ENCODE assay signal across 2 cellular contexts in genomic region chr6:111515259-111515658, GRCh38.
TF ChIP-seq lines count a peak whose summit lies in the region.

No MANE protein-coding gene starts in this region.

TF ChIP-seq in liver, 16 proteins besides CTCF, POLR2A, EP300 and RAD21:
- TF ChIP-seq RXRA (IDR thresholded peaks at IDR 0.05) (peak; percentile 60 to 64), HNF4G (IDR thresholded peaks at IDR 0.05) (peak; percentile 13), ATF3 (IDR thresholded peaks at IDR 0.05) (peak; percentile 27), JUND (IDR thresholded peaks at IDR 0.05) (peak in 1 of 2 donors; percentile 29), HNF4A (conservative IDR thresholded peaks at IDR 0.05) (peak; percentile 76 to 80), YY1 (IDR thresholded peaks at IDR 0.05) (peak; percentile 67), NR2F2 (IDR thresholded peaks at IDR 0.05) (no peak), FOXA1 (IDR thresholded peaks at IDR 0.05) (no peak), TAF1 (conservative IDR thresholded peaks at IDR 0.05) (no peak), SP1 (IDR thresholded peaks at IDR 0.05) (peak; percentile 65), MAX (IDR thresholded peaks at IDR 0.05) (peak; percentile 40)
- TF ChIP-seq, protein P1, sequence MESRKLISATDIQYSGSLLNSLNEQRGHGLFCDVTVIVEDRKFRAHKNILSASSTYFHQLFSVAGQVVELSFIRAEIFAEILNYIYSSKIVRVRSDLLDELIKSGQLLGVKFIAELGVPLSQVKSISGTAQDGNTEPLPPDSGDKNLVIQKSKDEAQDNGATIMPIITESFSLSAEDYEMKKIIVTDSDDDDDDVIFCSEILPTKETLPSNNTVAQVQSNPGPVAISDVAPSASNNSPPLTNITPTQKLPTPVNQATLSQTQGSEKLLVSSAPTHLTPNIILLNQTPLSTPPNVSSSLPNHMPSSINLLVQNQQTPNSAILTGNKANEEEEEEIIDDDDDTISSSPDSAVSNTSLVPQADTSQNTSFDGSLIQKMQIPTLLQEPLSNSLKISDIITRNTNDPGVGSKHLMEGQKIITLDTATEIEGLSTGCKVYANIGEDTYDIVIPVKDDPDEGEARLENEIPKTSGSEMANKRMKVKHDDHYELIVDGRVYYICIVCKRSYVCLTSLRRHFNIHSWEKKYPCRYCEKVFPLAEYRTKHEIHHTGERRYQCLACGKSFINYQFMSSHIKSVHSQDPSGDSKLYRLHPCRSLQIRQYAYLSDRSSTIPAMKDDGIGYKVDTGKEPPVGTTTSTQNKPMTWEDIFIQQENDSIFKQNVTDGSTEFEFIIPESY (IDR thresholded peaks at IDR 0.05): peak; percentile 40
TF ChIP-seq in liver: peak in this region for 9.

TF ChIP-seq in HepG2, 621 proteins besides CTCF, POLR2A, EP300 and RAD21:
- TF ChIP-seq GLI4 (CRISPR knock-in tag; IDR thresholded peaks at IDR 0.05; ENCODE audit: borderline replicate concordance) (no peak), ZNF780A (CRISPR knock-in tag; IDR thresholded peaks at IDR 0.05) (no peak), ATF2 (CRISPR knock-in tag; IDR thresholded peaks at IDR 0.05) (no peak), TEAD3 (CRISPR knock-in tag; optimal IDR thresholded peaks at IDR 0.05; ENCODE audit: borderline replicate concordance) (no peak), KAT7 (CRISPR knock-in tag; IDR thresholded peaks at IDR 0.05; ENCODE audit: borderline replicate concordance) (no peak), ZNF605 (CRISPR knock-in tag; IDR thresholded peaks at IDR 0.05) (no peak), ZNF160 (CRISPR knock-in tag; IDR thresholded peaks at IDR 0.05) (no peak), TRAFD1 (CRISPR knock-in tag; IDR thresholded peaks at IDR 0.05; ENCODE audit: borderline replicate concordance) (no peak), YY1 (IDR thresholded peaks at IDR 0.05; ENCODE audit: insufficient read depth, insufficient replicate concordance, low read depth, low read length) (no peak), ZMYM4 (CRISPR knock-in tag; IDR thresholded peaks at IDR 0.05) (no peak), ZHX1 (CRISPR knock-in tag; IDR thresholded peaks at IDR 0.05; ENCODE audit: low read depth) (no peak), MAFF (IDR thresholded peaks at IDR 0.05; ENCODE audit: low read depth, low read length) (no peak), ISX (CRISPR knock-in tag; conservative IDR thresholded peaks at IDR 0.05) (no peak), ZBTB42 (CRISPR knock-in tag; IDR thresholded peaks at IDR 0.05) (no peak), ZNF136 (CRISPR knock-in tag; IDR thresholded peaks at IDR 0.05; ENCODE audit: low read depth) (no peak), MED8 (CRISPR knock-in tag; IDR thresholded peaks at IDR 0.05; ENCODE audit: insufficient replicate concordance) (no peak), SIX4 (CRISPR knock-in tag; IDR thresholded peaks at IDR 0.05) (no peak)
- TF ChIP-seq, protein P2, sequence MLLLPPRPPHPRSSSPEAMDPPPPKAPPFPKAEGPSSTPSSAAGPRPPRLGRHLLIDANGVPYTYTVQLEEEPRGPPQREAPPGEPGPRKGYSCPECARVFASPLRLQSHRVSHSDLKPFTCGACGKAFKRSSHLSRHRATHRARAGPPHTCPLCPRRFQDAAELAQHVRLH (CRISPR knock-in tag; IDR thresholded peaks at IDR 0.05; ENCODE audit: borderline replicate concordance, low read depth): no peak
- TF ChIP-seq, protein P3, sequence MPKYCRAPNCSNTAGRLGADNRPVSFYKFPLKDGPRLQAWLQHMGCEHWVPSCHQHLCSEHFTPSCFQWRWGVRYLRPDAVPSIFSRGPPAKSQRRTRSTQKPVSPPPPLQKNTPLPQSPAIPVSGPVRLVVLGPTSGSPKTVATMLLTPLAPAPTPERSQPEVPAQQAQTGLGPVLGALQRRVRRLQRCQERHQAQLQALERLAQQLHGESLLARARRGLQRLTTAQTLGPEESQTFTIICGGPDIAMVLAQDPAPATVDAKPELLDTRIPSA (CRISPR knock-in tag; IDR thresholded peaks at IDR 0.05; ENCODE audit: borderline replicate concordance): no peak
- TF ChIP-seq, protein P4, sequence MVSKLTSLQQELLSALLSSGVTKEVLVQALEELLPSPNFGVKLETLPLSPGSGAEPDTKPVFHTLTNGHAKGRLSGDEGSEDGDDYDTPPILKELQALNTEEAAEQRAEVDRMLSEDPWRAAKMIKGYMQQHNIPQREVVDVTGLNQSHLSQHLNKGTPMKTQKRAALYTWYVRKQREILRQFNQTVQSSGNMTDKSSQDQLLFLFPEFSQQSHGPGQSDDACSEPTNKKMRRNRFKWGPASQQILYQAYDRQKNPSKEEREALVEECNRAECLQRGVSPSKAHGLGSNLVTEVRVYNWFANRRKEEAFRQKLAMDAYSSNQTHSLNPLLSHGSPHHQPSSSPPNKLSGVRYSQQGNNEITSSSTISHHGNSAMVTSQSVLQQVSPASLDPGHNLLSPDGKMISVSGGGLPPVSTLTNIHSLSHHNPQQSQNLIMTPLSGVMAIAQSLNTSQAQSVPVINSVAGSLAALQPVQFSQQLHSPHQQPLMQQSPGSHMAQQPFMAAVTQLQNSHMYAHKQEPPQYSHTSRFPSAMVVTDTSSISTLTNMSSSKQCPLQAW (CRISPR knock-in tag; IDR thresholded peaks at IDR 0.05): no peak
